Comparison of ENCODE assay signal across 1 cellular context in genomic region chr1:9626201-9626608, GRCh38.
TF ChIP-seq lines count a peak whose summit lies in the region.

No MANE protein-coding gene starts in this region.

TF ChIP-seq in GM12878, 131 proteins besides CTCF, POLR2A, EP300 and RAD21 (continued from another document):
- no peak for TF ChIP-seq REST (IDR thresholded peaks at IDR 0.05; ENCODE audit: low read depth, low read length)
- TF ChIP-seq CBFB (IDR thresholded peaks at IDR 0.05; ENCODE audit: low read depth): peak; percentile 93
- TF ChIP-seq TCF3 (IDR thresholded peaks at IDR 0.05; ENCODE audit: borderline replicate concordance, insufficient read depth, low read depth, low read length): peak; percentile 95
- TF ChIP-seq RELB (IDR thresholded peaks at IDR 0.05; ENCODE audit: low read depth): peak; percentile 95
- TF ChIP-seq TAF1 (IDR thresholded peaks at IDR 0.05; ENCODE audit: borderline replicate concordance, low read depth, low read length): peak; percentile 26; the same call in 1 of the 2 replicates
- peak; percentile 68 for TF ChIP-seq SP1 (IDR thresholded peaks at IDR 0.05; ENCODE audit: low read depth, low read length)
- 0 out of 2 replicates have a peak, but pooled peaks have one; percentile 92 for TF ChIP-seq NR2F1 (conservative IDR thresholded peaks at IDR 0.05)
- peak; percentile 36 for TF ChIP-seq SKIL (IDR thresholded peaks at IDR 0.05; ENCODE audit: low read depth, poor library complexity, severe bottlenecking)
- peak; percentile 98 for TF ChIP-seq TCF12 (IDR thresholded peaks at IDR 0.05; ENCODE audit: low read depth, low read length)
- TF ChIP-seq ZNF687 (IDR thresholded peaks at IDR 0.05): peak; percentile 62; the same call in 1 of the 2 replicates
- TF ChIP-seq BCL11A (IDR thresholded peaks at IDR 0.05; ENCODE audit: low read depth, low read length): peak; percentile 92
- TF ChIP-seq NBN (IDR thresholded peaks at IDR 0.05): peak; percentile 41
- TF ChIP-seq CBX5 (IDR thresholded peaks at IDR 0.05; ENCODE audit: low read depth): no peak
TF ChIP-seq in GM12878: peak in this region for 43.
